In the genomic region with DNA sequence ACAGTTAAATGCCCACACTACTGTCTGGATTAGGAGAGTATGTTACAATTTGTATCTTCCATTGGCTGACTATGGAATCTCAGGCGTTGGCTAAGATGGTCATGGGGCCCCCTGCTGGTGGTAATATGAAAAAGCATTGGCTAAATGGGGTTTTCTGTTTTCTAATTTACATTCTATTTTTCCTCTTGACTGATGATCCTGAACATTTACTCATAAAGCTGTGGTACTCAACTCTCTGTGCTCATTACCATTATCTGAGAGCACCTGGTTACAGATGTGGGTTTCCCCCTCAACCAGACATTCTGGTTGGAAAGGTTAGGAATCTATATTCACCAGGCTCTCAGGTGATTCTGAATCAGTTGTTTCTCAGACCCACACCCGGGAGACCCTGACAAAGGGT, we compare ENCODE assay signal across 8 cellular contexts.
DNase-seq lines count a peak whose midpoint lies in the region; ATAC-seq, FAIRE-seq and TF ChIP-seq lines count a peak whose summit lies in the region.

No MANE protein-coding gene starts in this region.

- no peak overlapping the region for H2AFZ ChIP-seq in mesenchymal stem cell (ENCODE audit: low read depth, low read length)

- no peak overlapping the region for H3K23ac ChIP-seq in mesenchymal stem cell (ENCODE audit: low read length in 2 of 2)

- H3K27ac ChIP-seq in A549, result no peak overlapping the region
- H3K27ac ChIP-seq in mesenchymal stem cell (ENCODE audit: low read length, poor library complexity, severe bottlenecking), result no peak overlapping the region

- no peaks in the 10 kb centered on the region for H3K36me3 ChIP-seq in mesenchymal stem cell (ENCODE audit: control insufficient read depth in 1 of 2, insufficient read depth in 2 of 2, low read depth in 1 of 2, low read length in 2 of 2)

- no peak for TF ChIP-seq EP300 in A549 (IDR thresholded peaks at IDR 0.05)

- H3K4me3 ChIP-seq in A549 (no peak overlapping the region), NB4 (ENCODE audit: low read depth, low read length) (no peak overlapping the region), mesenchymal stem cell (ENCODE audit: insufficient read depth in 1 of 2, low read depth in 1 of 2, low read length in 2 of 2) (no peak overlapping the region)

- no peak overlapping the region for H3K18ac ChIP-seq in mesenchymal stem cell (ENCODE audit: low read depth in 1 of 2, low read length in 2 of 2)

- DNase-seq in A549 (ENCODE audit: low read depth in 1 of 2, low spot score in 1 of 2) (peak; percentile 39 to 65), DMS53 treated with DMSO at 0.1 percent for 48 hours (lab: John Stamatoyannopoulos, UW; ENCODE audit: unreplicated experiment) (peak; percentile 39), NB4 (ENCODE audit: low read depth) (peak; percentile 50), amniotic epithelial cell (ENCODE audit: low read depth) (peak; percentile 0), left kidney (ENCODE audit: low read depth, low spot score) (peak; percentile 74), mesenchymal stem cell (no peak)

- H2AK5ac ChIP-seq in mesenchymal stem cell (ENCODE audit: low read length, severe bottlenecking), result no peak overlapping the region

- no peak for FAIRE-seq in A549 (lab: Jason Lieb, UNC)

- TF ChIP-seq CTCF in A549 (IDR thresholded peaks at IDR 0.05) (peak; percentile 64), NB4 (IDR thresholded peaks at IDR 0.05; ENCODE audit: low read depth, low read length) (peak; percentile 80)

- no peak overlapping the region for H2BK15ac ChIP-seq in mesenchymal stem cell (ENCODE audit: low read depth, poor library complexity, severe bottlenecking)

- no peak overlapping the region for H3K4ac ChIP-seq in mesenchymal stem cell (ENCODE audit: low read depth in 1 of 2, low read length in 2 of 2)

- no peak overlapping the region for H2BK120ac ChIP-seq in mesenchymal stem cell (ENCODE audit: low read depth, low read length)

- no peak overlapping the region for H3K4me2 ChIP-seq in A549
- no peak overlapping the region for H3K4me2 ChIP-seq in mesenchymal stem cell (ENCODE audit: low read length, poor library complexity, severe bottlenecking)

- H4K91ac ChIP-seq in mesenchymal stem cell (ENCODE audit: low read length), result no peak overlapping the region

- H3K14ac ChIP-seq in mesenchymal stem cell (ENCODE audit: low read length in 2 of 2), result no peak overlapping the region

- POLR2A ChIA-PET in A549 (lab: Yijun Ruan, JAX), result no interaction called here

- TF ChIP-seq POLR2A in A549 (IDR thresholded peaks at IDR 0.05; ENCODE audit: low read length), result no peak
- TF ChIP-seq POLR2A in NB4 (IDR thresholded peaks at IDR 0.05; ENCODE audit: extremely low read depth, insufficient read length), result no peak

- ATAC-seq in A549, result peak in 1 of 2 experiments; percentile 56; a peak in 2 of 6 replicates
- ATAC-seq in GM19455 (IDR thresholded peaks at IDR 0.05; ENCODE audit: unreplicated experiment), result no peak
- ATAC-seq in HG03045 (IDR thresholded peaks at IDR 0.05; ENCODE audit: unreplicated experiment), result no peak

- TF ChIP-seq RAD21 in A549 (conservative IDR thresholded peaks at IDR 0.05 in 1 of 2, IDR thresholded peaks at IDR 0.05 in 1 of 2), result peak; percentile 57 to 71

- no peak overlapping the region for H4K8ac ChIP-seq in mesenchymal stem cell (ENCODE audit: low read length)

- H2BK12ac ChIP-seq in mesenchymal stem cell (ENCODE audit: low read length in 2 of 2), result no peak overlapping the region

- peaks cover 0 to 13% of the 10 kb centered on the region in 2 experiments for H3K27me3 ChIP-seq in mesenchymal stem cell (ENCODE audit: control insufficient read depth in 1 of 2, insufficient read depth in 1 of 2, low read length in 2 of 2)

- no peak overlapping the region for H3K9ac ChIP-seq in mesenchymal stem cell (ENCODE audit: low read length)

- H3K79me1 ChIP-seq in mesenchymal stem cell (replicated peaks; ENCODE audit: low read length, poor library complexity, severe bottlenecking), result no peaks in the 10 kb centered on the region

- 7% methylated on average over 2 of the region's 2 CpGs for WGBS in A549 (ENCODE audit: missing lambda C conversion rate)
- 25% methylated on average over 2 of the region's 2 CpGs for WGBS in mesenchymal stem cell

- H3K4me1 ChIP-seq in A549, result no peaks in the 10 kb centered on the region
- no peaks in the 10 kb centered on the region for H3K4me1 ChIP-seq in mesenchymal stem cell (ENCODE audit: control insufficient read depth, insufficient read depth, low read depth, low read length)

- H2BK5ac ChIP-seq in mesenchymal stem cell (ENCODE audit: low read depth, low read length, poor library complexity, severe bottlenecking), result no peak overlapping the region

- CTCF ChIA-PET in A549 (lab: Yijun Ruan, JAX), result interaction anchor here (0.8 to 4.8 kb wide), 9 partner anchors 9 to 203 kb away, joined by 3 to 34 read pairs (median 4); no protein-coding TSS in a partner anchor

- H3K9me3 ChIP-seq in A549 (no peaks in the 10 kb centered on the region), mesenchymal stem cell (ENCODE audit: control insufficient read depth, low read length) (no peaks in the 10 kb centered on the region)

TF ChIP-seq in A549, 52 proteins besides CTCF, POLR2A, EP300 and RAD21:
- no peak for TF ChIP-seq RFX5 (IDR thresholded peaks at IDR 0.05)
- TF ChIP-seq, protein P1, sequence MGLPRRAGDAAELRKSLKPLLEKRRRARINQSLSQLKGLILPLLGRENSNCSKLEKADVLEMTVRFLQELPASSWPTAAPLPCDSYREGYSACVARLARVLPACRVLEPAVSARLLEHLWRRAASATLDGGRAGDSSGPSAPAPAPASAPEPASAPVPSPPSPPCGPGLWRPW (IDR thresholded peaks at IDR 0.05), result no peak
- TF ChIP-seq ZSCAN20 (CRISPR knock-in tag; IDR thresholded peaks at IDR 0.05), result no peak
- TF ChIP-seq RCOR1 (IDR thresholded peaks at IDR 0.05; ENCODE audit: low read depth, low read length), result no peak
- TF ChIP-seq SMC3 (IDR thresholded peaks at IDR 0.05), result peak; percentile 71
- no peak for TF ChIP-seq HOXB13 (CRISPR knock-in tag; IDR thresholded peaks at IDR 0.05; ENCODE audit: low read depth)
